In genomic region chr2:240437861-240438809, GRCh38 we compare ENCODE assay signal across 9 cellular contexts. TPM values are rescaled to one million over a fixed set of nuclear protein-coding genes. Genes with fewer than 3 reads are reported as not detected.
DNase-seq lines count a peak whose midpoint lies in the region; ATAC-seq, FAIRE-seq and TF ChIP-seq lines count a peak whose summit lies in the region.
"Had no signal": no experiment of that assay in that cellular context is flagged by ENCODE, and none has a peak within 500 bp of the region (broad histone marks: within the 10 kb centered on the region; RNA-seq: fewer than 3 reads in every experiment).

No MANE protein-coding gene starts in this region.

- H3K4me2 ChIP-seq in BLaER1 = no peak overlapping the region; the same call in 1 of the 2 replicates

- peaks cover 26% of the 10 kb centered on the region for H4K20me1 ChIP-seq in BLaER1

- peaks cover 27% of the 10 kb centered on the region for H3K27me3 ChIP-seq in BLaER1

- 0 out of 2 replicates have a peak overlapping the region, but pooled peaks have one; percentile 18 for H3K27ac ChIP-seq in BLaER1
- peak overlapping the region; percentile 63 for H3K27ac ChIP-seq in temporal lobe (ENCODE audit: low read depth, low read length)
- H3K27ac ChIP-seq: SK-N-MC had no signal

- H3K36me3 Mint-ChIP-seq in activated T-helper 2 cell treated with anti-CD3 and anti-CD28 coated beads, Interferon-gamma antibody, Interleukin-2, Interleukin-4, amounts not matched to agents 10 μg/mL and 5 μg/mL and 100 μg/mL, durations not matched to agents 14 hours and 24 hours and 36 hours (ENCODE audit: low read depth) = no peaks in the 10 kb centered on the region

- H3K36me3 ChIP-seq in BLaER1 = no peaks in the 10 kb centered on the region

- peaks cover 32% of the 10 kb centered on the region for H3K4me1 ChIP-seq in BLaER1

- no peak for FAIRE-seq in RCC 7860 (lab: Jason Lieb, UNC)

- H3K4me3 ChIP-seq in BLaER1 = no peak overlapping the region
- H3K4me3 ChIP-seq in fibroblast of villous mesenchyme (ENCODE audit: low read depth, low read length) = peak overlapping the region; percentile 18
- H3K4me3 ChIP-seq: SK-N-MC had no signal

- no peak overlapping the region for H3K27ac Mint-ChIP-seq in activated T-helper 2 cell treated with anti-CD3 and anti-CD28 coated beads, Interferon-gamma antibody, Interleukin-2, Interleukin-4, amounts not matched to agents 10 μg/mL and 5 μg/mL and 100 μg/mL, durations not matched to agents 14 hours and 24 hours and 36 hours

- peak; percentile 96 for TF ChIP-seq CTCF in fibroblast of villous mesenchyme (IDR thresholded peaks at IDR 0.05; ENCODE audit: insufficient read depth, low read depth, low read length)
- TF ChIP-seq CTCF in omental fat pad (IDR thresholded peaks at IDR 0.05) = peak in 1 of 3 donors; percentile 27

- H3K9me3 ChIP-seq in BLaER1 = no peaks in the 10 kb centered on the region

- peaks cover 10% of the 10 kb centered on the region for H3K27me3 Mint-ChIP-seq in activated T-helper 2 cell treated with anti-CD3 and anti-CD28 coated beads, Interferon-gamma antibody, Interleukin-2, Interleukin-4, amounts not matched to agents 10 μg/mL and 5 μg/mL and 100 μg/mL, durations not matched to agents 14 hours and 24 hours and 36 hours (ENCODE audit: low read depth)

- peaks cover 9% of the 10 kb centered on the region for H3K4me1 Mint-ChIP-seq in activated T-helper 2 cell treated with anti-CD3 and anti-CD28 coated beads, Interferon-gamma antibody, Interleukin-2, Interleukin-4, amounts not matched to agents 10 μg/mL and 5 μg/mL and 100 μg/mL, durations not matched to agents 14 hours and 24 hours and 36 hours (ENCODE audit: low read depth)

- H3K9me3 Mint-ChIP-seq in activated T-helper 2 cell treated with anti-CD3 and anti-CD28 coated beads, Interferon-gamma antibody, Interleukin-2, Interleukin-4, amounts not matched to agents 10 μg/mL and 5 μg/mL and 100 μg/mL, durations not matched to agents 14 hours and 24 hours and 36 hours = no peaks in the 10 kb centered on the region

- H3K9ac ChIP-seq in BLaER1 = no peak overlapping the region

- intact Hi-C loops in activated T-helper 2 cell treated with anti-CD3 and anti-CD28 coated beads, Interferon-gamma antibody, Interleukin-2, Interleukin-4, amounts not matched to agents 10 μg/mL and 5 μg/mL and 100 μg/mL, durations not matched to agents 14 hours and 24 hours and 36 hours (cut with micrococcal nuclease) = loop anchor here (1.0 to 10.0 kb wide), 4 partner anchors 53 to 287 kb away; no protein-coding TSS in a partner anchor

- DNase-seq in H4 (ENCODE audit: low spot score) (peak; percentile 43), RCC 7860 (ENCODE audit: low spot score) (peak; percentile 38), fibroblast of villous mesenchyme (ENCODE audit: low read depth) (peak; percentile 63), omental fat pad (ENCODE audit: low spot score) (no peak)
- DNase-seq in activated T-helper 2 cell treated with anti-CD3 and anti-CD28 coated beads, Interferon-gamma antibody, Interleukin-2, Interleukin-4, amounts not matched to agents 10 μg/mL and 5 μg/mL and 100 μg/mL, durations not matched to agents 14 hours and 24 hours and 36 hours (ENCODE audit: low spot score) = peak; percentile 61

- H3K4me3 Mint-ChIP-seq in activated T-helper 2 cell treated with anti-CD3 and anti-CD28 coated beads, Interferon-gamma antibody, Interleukin-2, Interleukin-4, amounts not matched to agents 10 μg/mL and 5 μg/mL and 100 μg/mL, durations not matched to agents 14 hours and 24 hours and 36 hours (ENCODE audit: low read depth) = peak overlapping the region; percentile 19

- peak; percentile 9 for ATAC-seq in omental fat pad (ENCODE audit: low FRiP score)
- ATAC-seq in GM19455 (IDR thresholded peaks at IDR 0.05; ENCODE audit: unreplicated experiment) = no peak

RNA-seq across cellular contexts. Expression of gene GPC1, which starts 2.7 kb away (rescaled TPM):
- 17.9 and 25.7 TPM in 2 replicates for total RNA-seq in H4 (2014; rRNA removed; shearing (Covaris generic))
- total RNA-seq in activated T-helper 2 cell treated with anti-CD3 and anti-CD28 coated beads, Interferon-gamma antibody, Interleukin-2, Interleukin-4, amounts not matched to agents 10 μg/mL and 5 μg/mL and 100 μg/mL, durations not matched to agents 14 hours and 24 hours and 36 hours = 21.9 and 25.6 TPM in 2 replicates
- total RNA-seq in fibroblast of villous mesenchyme (88.9 and 106 TPM in 2 replicates), omental fat pad (10 to 100 TPM; 33.6 to 91.4 (median 39.5) TPM), temporal lobe (37.4 TPM)
